In the genomic region with DNA sequence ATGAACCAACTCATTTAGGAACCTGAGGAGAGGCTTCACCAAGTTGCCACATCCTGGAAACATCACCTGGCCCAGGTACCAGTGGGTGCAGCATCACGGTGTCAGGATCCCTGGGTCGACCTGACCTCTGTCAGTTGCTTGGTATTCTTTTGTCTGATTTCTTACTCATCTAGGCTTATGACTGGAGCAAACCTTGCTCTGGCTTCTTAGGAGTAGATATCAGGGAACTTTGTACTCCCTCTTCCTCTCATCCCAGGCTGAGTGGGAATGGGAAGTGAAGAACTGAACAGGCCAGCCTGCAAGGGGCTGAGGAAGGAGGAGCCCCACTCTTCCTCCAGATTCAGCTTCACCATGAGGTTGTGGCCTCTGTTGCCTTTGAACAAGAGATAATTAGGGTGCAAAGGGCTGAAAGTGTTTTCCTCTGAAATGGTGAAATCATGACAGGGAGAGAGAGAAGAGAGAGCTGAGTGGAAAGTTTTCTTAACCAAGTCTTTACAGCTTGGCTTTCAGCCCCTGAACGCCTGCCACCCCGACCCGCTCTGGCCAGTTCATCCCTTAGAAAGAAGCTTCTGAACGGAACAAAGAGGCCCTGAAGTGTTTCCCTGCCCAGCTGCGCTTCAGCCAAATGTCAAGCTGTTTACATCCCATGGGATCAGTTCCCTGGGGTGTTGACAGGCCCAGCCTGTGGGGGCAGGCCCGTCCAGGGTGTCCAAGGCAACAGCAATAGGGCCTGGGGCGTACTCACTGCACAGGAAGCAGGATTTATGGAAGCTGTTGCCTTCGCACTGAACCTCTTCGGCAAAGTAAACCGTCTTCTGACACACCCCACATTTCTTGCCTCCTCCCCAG, we compare ENCODE assay signal across 9 cellular contexts. TPM values are rescaled to one million over a fixed set of nuclear protein-coding genes. Genes with fewer than 3 reads are reported as not detected.
DNase-seq lines count a peak whose midpoint lies in the region; ATAC-seq lines count a peak whose summit lies in the region.
"Had no signal": no experiment of that assay in that cellular context is flagged by ENCODE, and none has a peak within 500 bp of the region (broad histone marks: within the 10 kb centered on the region; RNA-seq: fewer than 3 reads in every experiment).

No MANE protein-coding gene starts in this region.

- H3K9me3 ChIP-seq in SJCRH30 (replicated peaks) (no peaks in the 10 kb centered on the region), trophoblast cell (ENCODE audit: insufficient read depth, low read depth, low read length) (peaks cover 9% of the 10 kb centered on the region)

- H3K4me1 ChIP-seq in SJCRH30 (peaks cover 16% of the 10 kb centered on the region), trophoblast cell (ENCODE audit: control insufficient read depth in 1 of 2, insufficient read depth in 2 of 2, low read length in 2 of 2) (peaks cover 42 to 51% of the 10 kb centered on the region in 2 experiments)

- ATAC-seq in Right ventricle myocardium superior (ENCODE audit: poor library complexity) (peak; percentile 82), GM19452 (IDR thresholded peaks at IDR 0.05; ENCODE audit: unreplicated experiment) (no peak), GM18511 (IDR thresholded peaks at IDR 0.05; ENCODE audit: unreplicated experiment) (no peak)

- peak overlapping the region; percentile 62 for H4K91ac ChIP-seq in trophoblast cell (ENCODE audit: low read depth, low read length)

- no peak overlapping the region for H3K18ac ChIP-seq in trophoblast cell (ENCODE audit: low read length)

- no peak overlapping the region for H4K8ac ChIP-seq in trophoblast cell (ENCODE audit: low read depth, low read length)

- H3K79me1 ChIP-seq in trophoblast cell (ENCODE audit: low read length) = peaks cover 35% of the 10 kb centered on the region

- intact Hi-C loops in Right ventricle myocardium superior (cut with DNase I) = no loop called here

- peak overlapping the region; percentile 27 for H2BK5ac ChIP-seq in trophoblast cell (ENCODE audit: low read depth, low read length, poor library complexity)

- H3K36me3 ChIP-seq in SJCRH30 = peaks cover 17% of the 10 kb centered on the region; the same call in 1 of the 2 replicates
- peaks cover 54 to 67% of the 10 kb centered on the region in 2 experiments for H3K36me3 ChIP-seq in trophoblast cell (ENCODE audit: control insufficient read depth in 1 of 2, insufficient read depth in 2 of 2, low read length in 2 of 2)

- no peak overlapping the region for H2BK12ac ChIP-seq in trophoblast cell (ENCODE audit: low read length)

- H2AK5ac ChIP-seq in trophoblast cell (ENCODE audit: low read length) = no peak overlapping the region

- H3K27me3 ChIP-seq in SJCRH30 (no peaks in the 10 kb centered on the region), trophoblast cell (ENCODE audit: insufficient read depth, low read length) (no peaks in the 10 kb centered on the region)

- peak overlapping the region; percentile 17 for H3K4ac ChIP-seq in trophoblast cell (ENCODE audit: low read depth, low read length)

- H3K14ac ChIP-seq in trophoblast cell (ENCODE audit: low read length) = no peak overlapping the region

- no CpG with 5 or more reads among the region's 12 CpGs for WGBS in trophoblast cell (ENCODE audit: extremely low coverage, insufficient coverage, insufficient read length)

- DNase-seq in C1 segment of cervical spinal cord (lab: John Stamatoyannopoulos, UW) (peak in 13 of 14 donors; percentile 26 to 89 (median 75)), SJCRH30 (peak; percentile 75 to 79), Right ventricle myocardium superior (peak; percentile 89), trophoblast cell (no peak), D341Med (ENCODE audit: low spot score) (no peak), HT-29 (ENCODE audit: low spot score) (no peak)

- no peak overlapping the region for H4K12ac ChIP-seq in trophoblast cell (ENCODE audit: low read depth, low read length)

- no peak overlapping the region for H3K27ac ChIP-seq in SJCRH30
- H3K27ac ChIP-seq in trophoblast cell (ENCODE audit: low read depth, low read length) = peak overlapping the region; percentile 25
- H3K27ac ChIP-seq: SK-N-MC had no signal

- H3K4me2 ChIP-seq in trophoblast cell (ENCODE audit: low read length) = no peak overlapping the region

- H3K4me3 ChIP-seq in SJCRH30 (no peak overlapping the region), trophoblast cell (ENCODE audit: low read depth, low read length) (no peak overlapping the region)
- H3K4me3 ChIP-seq: SK-N-MC had no signal

- no peak overlapping the region for H3K23ac ChIP-seq in trophoblast cell (ENCODE audit: low read length)

- H3K79me2 ChIP-seq in trophoblast cell (ENCODE audit: control insufficient read depth, insufficient read depth, low read length, poor library complexity) = peaks cover 22% of the 10 kb centered on the region

- peak overlapping the region; percentile 28 for H2BK120ac ChIP-seq in trophoblast cell (ENCODE audit: insufficient read depth, low read length, poor library complexity)

- no peak overlapping the region for H2AFZ ChIP-seq in trophoblast cell (ENCODE audit: insufficient read depth, low read length, poor library complexity)

- H3K9ac ChIP-seq in trophoblast cell (ENCODE audit: low read length) = no peak overlapping the region

RNA-seq across cellular contexts. Expression of gene CSRP1, which starts 11.3 kb away (rescaled TPM):
- 80.6 and 84.6 TPM in 2 replicates for total RNA-seq in SJCRH30 (2014; rRNA removed; shearing (Covaris generic))
- 53.1 TPM for total RNA-seq in Right ventricle myocardium superior
- polyA plus RNA-seq in trophoblast cell (2013) = 326 and 348 TPM in 2 replicates
- total RNA-seq in HT-29 (2014; rRNA removed; shearing (Covaris generic)) = 183 and 213 TPM in 2 replicates

RNA-seq across cellular contexts. Expression of gene PHLDA3, which starts 26.7 kb away (rescaled TPM):
- total RNA-seq in SJCRH30 (2014; rRNA removed; shearing (Covaris generic)) = 30.8 and 33.9 TPM in 2 replicates
- total RNA-seq in Right ventricle myocardium superior = 21.5 TPM
- 49.4 and 51.1 TPM in 2 replicates for polyA plus RNA-seq in trophoblast cell (2013)
- total RNA-seq in HT-29 (2014; rRNA removed; shearing (Covaris generic)) = 39.4 and 49.4 TPM in 2 replicates

RNA-seq across cellular contexts. Expression of gene NAV1, which starts 43.3 kb away (rescaled TPM):
- 63.8 and 68.2 TPM in 2 replicates for total RNA-seq in SJCRH30 (2014; rRNA removed; shearing (Covaris generic))
- total RNA-seq in Right ventricle myocardium superior = 66.6 TPM
- 38.9 and 40.5 TPM in 2 replicates for polyA plus RNA-seq in trophoblast cell (2013)
- 0.51 and 0.99 TPM in 2 replicates for total RNA-seq in HT-29 (2014; rRNA removed; shearing (Covaris generic))

Comparison
In these comparisons a context has a peak if more than half of its experiments do, and no peak if none do; other contexts are left out.
1. DNase-seq: peak in C1 segment of cervical spinal cord (13 of 14), SJCRH30 (2 of 2) and Right ventricle myocardium superior (single experiment); none in trophoblast cell (0 of 2), D341Med (single experiment) and HT-29 (single experiment).
2. RNA of gene NAV1, which starts 43.3 kb away (total RNA-seq): 66.6 TPM in Right ventricle myocardium superior (single experiment) and 63.8 to 68.2 TPM in SJCRH30; 0.51 to 0.99 TPM in HT-29; every median in the first group is over 10 times any median in the second.